In the genomic region with DNA sequence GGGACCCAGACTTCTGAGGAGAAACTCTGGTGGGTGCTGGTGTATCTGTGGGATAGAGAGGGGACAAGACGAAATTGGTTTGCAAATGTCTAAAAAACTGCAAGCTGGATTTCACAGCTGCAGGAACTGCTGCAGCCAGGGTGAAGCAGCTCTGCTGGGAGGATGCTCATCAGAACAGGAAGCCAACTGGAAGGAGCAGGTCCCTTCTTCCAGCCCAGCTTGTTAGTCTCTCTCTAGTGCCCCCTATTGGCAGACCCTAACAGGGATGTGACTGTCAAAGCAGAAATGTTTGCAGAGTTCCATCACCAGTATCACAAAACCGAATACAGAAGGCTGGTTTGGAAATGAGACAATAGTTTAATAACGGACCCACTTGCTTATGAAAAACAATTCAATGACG, we compare ENCODE assay signal across 15 cellular contexts. TPM values are rescaled to one million over a fixed set of nuclear protein-coding genes. Genes with fewer than 3 reads are reported as not detected.
DNase-seq lines count a peak whose midpoint lies in the region; ATAC-seq and TF ChIP-seq lines count a peak whose summit lies in the region.
"Had no signal": no experiment of that assay in that cellular context is flagged by ENCODE, and none has a peak within 500 bp of the region (broad histone marks: within the 10 kb centered on the region; RNA-seq: fewer than 3 reads in every experiment).

No MANE protein-coding gene starts in this region.

- DNase-seq in activated CD4-positive, alpha-beta T cell treated with anti-CD3 and anti-CD28 coated beads for 48 hours = peak; percentile 8
- DNase-seq in activated CD4-positive, alpha-beta T cell treated with anti-CD3 and anti-CD28 coated beads, Interleukin-2, amount 50 U/mL, for 48 hours = no peak
- no peak for DNase-seq in WTC11 (ENCODE audit: low spot score)
- DNase-seq in neural crest cell (ENCODE audit: low read depth, low spot score) = no peak
- no peak for DNase-seq in NCI-H187 (lab: John Stamatoyannopoulos, UW)
- DNase-seq in NCI-H2171 treated with DMSO at 0.1 percent for 48 hours (lab: John Stamatoyannopoulos, UW) = no peak
- no peak for DNase-seq in Peyer's patch
- DNase-seq: activated T-cell treated with anti-CD3 and anti-CD28 coated beads, Interleukin-2, amount 50 U/mL, for 4 hours; NCI-H526; nucleus accumbens; stimulated activated naive CD8-positive, alpha-beta T cell treated with anti-CD3 and anti-CD28 coated beads, Interleukin-15, Interleukin-2, amounts not matched to agents 100 U/mL and 50 U/mL, for 24 hours; T1000 had no signal

- H3K9ac ChIP-seq in Loucy (ENCODE audit: low read depth, low read length, poor library complexity, severe bottlenecking) = peak overlapping the region; percentile 16

- POLR2A ChIA-PET in WTC11 (lab: Charles Lee) = no interaction called here

- no peaks in the 10 kb centered on the region for H3F3A ChIP-seq in Loucy (ENCODE audit: low read depth)

- CTCF ChIA-PET in WTC11 (lab: Charles Lee) = interaction anchor here (0.5 to 1.9 kb wide), 34 partner anchors 10 to 173 kb away, joined by 3 to 14 read pairs (median 4); no protein-coding TSS in a partner anchor

- peaks cover 13% of the 10 kb centered on the region for H3K9me3 Mint-ChIP-seq in WTC11
- peaks cover 3% of the 10 kb centered on the region for H3K9me3 Mint-ChIP-seq in neural crest cell

- no peaks in the 10 kb centered on the region for H3K9me2 ChIP-seq in Loucy (replicated peaks; ENCODE audit: low read depth, low read length)

- no peak overlapping the region for H3K27ac ChIP-seq in Peyer's patch

- no peak for ATAC-seq in WTC11
- ATAC-seq: activated T-cell treated with anti-CD3 and anti-CD28 coated beads, Interleukin-2, amount 50 U/mL, for 4 hours; left lobe of liver; stimulated activated naive CD8-positive, alpha-beta T cell treated with anti-CD3 and anti-CD28 coated beads, Interleukin-15, Interleukin-2, amounts not matched to agents 100 U/mL and 50 U/mL, for 24 hours had no signal

- no peak overlapping the region for H3K4me2 ChIP-seq in Loucy (ENCODE audit: low read depth, low read length, poor library complexity, severe bottlenecking)

- H3K4me3 ChIP-seq in Loucy (ENCODE audit: low read length, poor library complexity, severe bottlenecking) (no peak overlapping the region), Peyer's patch (no peak overlapping the region)

- H3K36me3 ChIP-seq in Loucy (ENCODE audit: insufficient read depth, low read length) = no peaks in the 10 kb centered on the region
- no peaks in the 10 kb centered on the region for H3K36me3 ChIP-seq in Peyer's patch

- H3K4me3 Mint-ChIP-seq in WTC11 (no peak overlapping the region), neural crest cell (no peak overlapping the region)
- H3K4me3 Mint-ChIP-seq: activated T-cell treated with anti-CD3 and anti-CD28 coated beads, Interleukin-2, amount 50 U/mL, for 4 hours had no signal

- H3K27me3 Mint-ChIP-seq in WTC11 (ENCODE audit: low read depth) (peaks cover 68% of the 10 kb centered on the region), neural crest cell (ENCODE audit: low read depth) (peaks cover 78% of the 10 kb centered on the region)

- H3K4me1 Mint-ChIP-seq in WTC11 (no peaks in the 10 kb centered on the region), neural crest cell (no peaks in the 10 kb centered on the region)

- H3K27ac Mint-ChIP-seq in WTC11 (no peak overlapping the region), neural crest cell (ENCODE audit: unreplicated experiment) (no peak overlapping the region)

- no peak for TF ChIP-seq POLR2A in Peyer's patch (IDR thresholded peaks at IDR 0.05)

- H4K20me1 ChIP-seq in Loucy (ENCODE audit: insufficient read depth, low read length, poor library complexity, severe bottlenecking) = no peaks in the 10 kb centered on the region

- H3K27me3 ChIP-seq in Loucy (ENCODE audit: insufficient read depth, low read length, poor library complexity, severe bottlenecking) = no peaks in the 10 kb centered on the region
- H3K27me3 ChIP-seq in Peyer's patch = no peaks in the 10 kb centered on the region

- TF ChIP-seq CTCF in Loucy (conservative IDR thresholded peaks at IDR 0.05; ENCODE audit: low read length) (peak; percentile 76), WTC11 (IDR thresholded peaks at IDR 0.05) (peak; percentile 44; the same call in 1 of the 2 replicates), neural crest cell (conservative IDR thresholded peaks at IDR 0.05) (peak; percentile 40), Peyer's patch (IDR thresholded peaks at IDR 0.05) (peak in 2 of 6 experiments; percentile 6 to 13)

- peaks cover 13% of the 10 kb centered on the region for H3K4me1 ChIP-seq in Loucy (ENCODE audit: insufficient read depth, low read length, poor library complexity, severe bottlenecking)
- no peaks in the 10 kb centered on the region for H3K4me1 ChIP-seq in Peyer's patch

- H3K79me2 ChIP-seq in Loucy (ENCODE audit: insufficient read depth, low read length) = no peaks in the 10 kb centered on the region

- no peak overlapping the region for H2AFZ ChIP-seq in Loucy (ENCODE audit: low read length)

- peaks cover 9% of the 10 kb centered on the region for H3K9me3 ChIP-seq in Loucy (ENCODE audit: insufficient read depth, low read depth, low read length)
- no peaks in the 10 kb centered on the region for H3K9me3 ChIP-seq in Peyer's patch

- H3K36me3 Mint-ChIP-seq in WTC11 (no peaks in the 10 kb centered on the region), neural crest cell (ENCODE audit: low read depth) (no peaks in the 10 kb centered on the region)

TF ChIP-seq in WTC11, 78 proteins besides CTCF, POLR2A, EP300 and RAD21 (continues in another document):
- TF ChIP-seq, protein P1, sequence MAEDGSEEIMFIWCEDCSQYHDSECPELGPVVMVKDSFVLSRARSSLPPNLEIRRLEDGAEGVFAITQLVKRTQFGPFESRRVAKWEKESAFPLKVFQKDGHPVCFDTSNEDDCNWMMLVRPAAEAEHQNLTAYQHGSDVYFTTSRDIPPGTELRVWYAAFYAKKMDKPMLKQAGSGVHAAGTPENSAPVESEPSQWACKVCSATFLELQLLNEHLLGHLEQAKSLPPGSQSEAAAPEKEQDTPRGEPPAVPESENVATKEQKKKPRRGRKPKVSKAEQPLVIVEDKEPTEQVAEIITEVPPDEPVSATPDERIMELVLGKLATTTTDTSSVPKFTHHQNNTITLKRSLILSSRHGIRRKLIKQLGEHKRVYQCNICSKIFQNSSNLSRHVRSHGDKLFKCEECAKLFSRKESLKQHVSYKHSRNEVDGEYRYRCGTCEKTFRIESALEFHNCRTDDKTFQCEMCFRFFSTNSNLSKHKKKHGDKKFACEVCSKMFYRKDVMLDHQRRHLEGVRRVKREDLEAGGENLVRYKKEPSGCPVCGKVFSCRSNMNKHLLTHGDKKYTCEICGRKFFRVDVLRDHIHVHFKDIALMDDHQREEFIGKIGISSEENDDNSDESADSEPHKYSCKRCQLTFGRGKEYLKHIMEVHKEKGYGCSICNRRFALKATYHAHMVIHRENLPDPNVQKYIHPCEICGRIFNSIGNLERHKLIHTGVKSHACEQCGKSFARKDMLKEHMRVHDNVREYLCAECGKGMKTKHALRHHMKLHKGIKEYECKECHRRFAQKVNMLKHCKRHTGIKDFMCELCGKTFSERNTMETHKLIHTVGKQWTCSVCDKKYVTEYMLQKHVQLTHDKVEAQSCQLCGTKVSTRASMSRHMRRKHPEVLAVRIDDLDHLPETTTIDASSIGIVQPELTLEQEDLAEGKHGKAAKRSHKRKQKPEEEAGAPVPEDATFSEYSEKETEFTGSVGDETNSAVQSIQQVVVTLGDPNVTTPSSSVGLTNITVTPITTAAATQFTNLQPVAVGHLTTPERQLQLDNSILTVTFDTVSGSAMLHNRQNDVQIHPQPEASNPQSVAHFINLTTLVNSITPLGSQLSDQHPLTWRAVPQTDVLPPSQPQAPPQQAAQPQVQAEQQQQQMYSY (CRISPR knock-in tag; IDR thresholded peaks at IDR 0.05) = no peak
- TF ChIP-seq, protein P2, sequence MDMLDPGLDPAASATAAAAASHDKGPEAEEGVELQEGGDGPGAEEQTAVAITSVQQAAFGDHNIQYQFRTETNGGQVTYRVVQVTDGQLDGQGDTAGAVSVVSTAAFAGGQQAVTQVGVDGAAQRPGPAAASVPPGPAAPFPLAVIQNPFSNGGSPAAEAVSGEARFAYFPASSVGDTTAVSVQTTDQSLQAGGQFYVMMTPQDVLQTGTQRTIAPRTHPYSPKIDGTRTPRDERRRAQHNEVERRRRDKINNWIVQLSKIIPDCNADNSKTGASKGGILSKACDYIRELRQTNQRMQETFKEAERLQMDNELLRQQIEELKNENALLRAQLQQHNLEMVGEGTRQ (CRISPR knock-in tag; IDR thresholded peaks at IDR 0.05) = no peak
- no peak for TF ChIP-seq AR (CRISPR knock-in tag; IDR thresholded peaks at IDR 0.05)
- TF ChIP-seq TCF7 (CRISPR knock-in tag; IDR thresholded peaks at IDR 0.05; ENCODE audit: low read depth) = no peak

RNA-seq across cellular contexts. Expression of gene SLC22A11, which starts 39.5 kb away (rescaled TPM):
- total RNA-seq in WTC11 (2021) = 0.07 TPM in 1 of 3 replicates, not detected in the others
- 0.21 TPM in 1 of 2 replicates, not detected in the other for total RNA-seq in neural crest cell
- not detected for total RNA-seq in Peyer's patch
- total RNA-seq: activated T-cell treated with anti-CD3 and anti-CD28 coated beads, Interleukin-2, amount 50 U/mL, for 4 hours; bronchial epithelial cell had no signal
